ENCODE assay signal across 1 cellular context in genomic region chr6:88963139-88964090, GRCh38.
A peak's percentile ranks its signal among the peaks of the same experiment; 100 is the strongest.
TF ChIP-seq lines count a peak whose summit lies in the region.

Gene RNGTT, minus strand, starts transcription at chr6:88963618. Its CDS starts 209 bp downstream, at chr6:88963409.

TF ChIP-seq in HepG2, 621 proteins besides CTCF, POLR2A, EP300 and RAD21 (continued from another document and continues in another):
- peak; percentile 55; the same call in 1 of the 2 replicates for TF ChIP-seq NRL (CRISPR knock-in tag; IDR thresholded peaks at IDR 0.05; ENCODE audit: borderline replicate concordance)
- no peak for TF ChIP-seq ZBTB1 (CRISPR knock-in tag; IDR thresholded peaks at IDR 0.05; ENCODE audit: borderline replicate concordance)
- TF ChIP-seq ZNF720 (CRISPR knock-in tag; IDR thresholded peaks at IDR 0.05): no peak
- TF ChIP-seq SP1 (IDR thresholded peaks at IDR 0.05): no peak
- TF ChIP-seq SP1 (CRISPR knock-in tag; IDR thresholded peaks at IDR 0.05): peak; percentile 91
- 0 out of 2 replicates have a peak, but pooled peaks have one; percentile 46 for TF ChIP-seq E2F1 (CRISPR knock-in tag; IDR thresholded peaks at IDR 0.05)
- TF ChIP-seq HMGXB3 (CRISPR knock-in tag; IDR thresholded peaks at IDR 0.05; ENCODE audit: borderline replicate concordance): 0 out of 2 replicates have a peak, but pooled peaks have one; percentile 16
- TF ChIP-seq KDM5B (CRISPR knock-in tag; IDR thresholded peaks at IDR 0.05; ENCODE audit: borderline replicate concordance): peak; percentile 84; the same call in 1 of the 2 replicates
- no peak for TF ChIP-seq SCMH1 (CRISPR knock-in tag; IDR thresholded peaks at IDR 0.05; ENCODE audit: borderline replicate concordance)
- TF ChIP-seq ZNF512B (CRISPR knock-in tag; IDR thresholded peaks at IDR 0.05; ENCODE audit: borderline replicate concordance): no peak
- TF ChIP-seq, protein P1, sequence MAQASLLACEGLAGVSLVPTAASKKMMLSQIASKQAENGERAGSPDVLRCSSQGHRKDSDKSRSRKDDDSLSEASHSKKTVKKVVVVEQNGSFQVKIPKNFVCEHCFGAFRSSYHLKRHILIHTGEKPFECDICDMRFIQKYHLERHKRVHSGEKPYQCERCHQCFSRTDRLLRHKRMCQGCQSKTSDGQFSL (CRISPR knock-in tag; IDR thresholded peaks at IDR 0.05): no peak
- TF ChIP-seq IRX3 (CRISPR knock-in tag; IDR thresholded peaks at IDR 0.05; ENCODE audit: borderline replicate concordance, low read depth): no peak
- TF ChIP-seq ZKSCAN1 (IDR thresholded peaks at IDR 0.05; ENCODE audit: low read length): no peak
- TF ChIP-seq RNF2 (conservative IDR thresholded peaks at IDR 0.05; ENCODE audit: low read depth): no peak
- TF ChIP-seq ZNF180 (CRISPR knock-in tag; IDR thresholded peaks at IDR 0.05; ENCODE audit: borderline replicate concordance, low read depth): peak; percentile 85; the same call in 1 of the 2 replicates
- no peak for TF ChIP-seq EZH2 (conservative IDR thresholded peaks at IDR 0.05; ENCODE audit: low read depth, low read length)
- peak; percentile 86; the same call in 1 of the 2 replicates for TF ChIP-seq ZFP36L1 (CRISPR knock-in tag; IDR thresholded peaks at IDR 0.05)
- TF ChIP-seq NFAT5 (CRISPR knock-in tag; IDR thresholded peaks at IDR 0.05): no peak
- no peak for TF ChIP-seq MXD3 (CRISPR knock-in tag; IDR thresholded peaks at IDR 0.05)
- no peak for TF ChIP-seq TEAD2 (CRISPR knock-in tag; IDR thresholded peaks at IDR 0.05)
- TF ChIP-seq CREM (IDR thresholded peaks at IDR 0.05): peak; percentile 55; the same call in 1 of the 2 replicates
- no peak for TF ChIP-seq CREM (CRISPR knock-in tag; IDR thresholded peaks at IDR 0.05)
- TF ChIP-seq CHCHD3 (CRISPR knock-in tag; IDR thresholded peaks at IDR 0.05): no peak
- TF ChIP-seq ZNF17 (CRISPR knock-in tag; IDR thresholded peaks at IDR 0.05): no peak
- TF ChIP-seq ZNF619 (CRISPR knock-in tag; IDR thresholded peaks at IDR 0.05): peak; percentile 76; the same call in 1 of the 2 replicates
- no peak for TF ChIP-seq LCORL (IDR thresholded peaks at IDR 0.05)
- peak; percentile 67 for TF ChIP-seq LCORL (CRISPR knock-in tag; IDR thresholded peaks at IDR 0.05)
- peak; percentile 68; the same call in 1 of the 2 replicates for TF ChIP-seq PHF21A (CRISPR knock-in tag; IDR thresholded peaks at IDR 0.05)
- 0 out of 2 replicates have a peak, but pooled peaks have one; percentile 6 for TF ChIP-seq ZNF614 (CRISPR knock-in tag; IDR thresholded peaks at IDR 0.05; ENCODE audit: borderline replicate concordance)
- no peak for TF ChIP-seq NFE2L1 (CRISPR knock-in tag; IDR thresholded peaks at IDR 0.05; ENCODE audit: borderline replicate concordance)
- no peak for TF ChIP-seq ZNF569 (CRISPR knock-in tag; IDR thresholded peaks at IDR 0.05; ENCODE audit: borderline replicate concordance)
- no peak for TF ChIP-seq ZNF468 (CRISPR knock-in tag; IDR thresholded peaks at IDR 0.05)
- TF ChIP-seq NFATC3 (CRISPR knock-in tag; IDR thresholded peaks at IDR 0.05): no peak
- no peak for TF ChIP-seq NR1H2 (CRISPR knock-in tag; IDR thresholded peaks at IDR 0.05; ENCODE audit: borderline replicate concordance, low read depth)
- peak; percentile 92 for TF ChIP-seq ZNF143 (CRISPR knock-in tag; IDR thresholded peaks at IDR 0.05)
- TF ChIP-seq FOXM1 (CRISPR knock-in tag; IDR thresholded peaks at IDR 0.05): no peak
- TF ChIP-seq TEAD3 (CRISPR knock-in tag; optimal IDR thresholded peaks at IDR 0.05; ENCODE audit: borderline replicate concordance): peak; percentile 49
- no peak for TF ChIP-seq MTF1 (CRISPR knock-in tag; IDR thresholded peaks at IDR 0.05)
- TF ChIP-seq TERF1 (CRISPR knock-in tag; IDR thresholded peaks at IDR 0.05): no peak
- TF ChIP-seq, protein P2, sequence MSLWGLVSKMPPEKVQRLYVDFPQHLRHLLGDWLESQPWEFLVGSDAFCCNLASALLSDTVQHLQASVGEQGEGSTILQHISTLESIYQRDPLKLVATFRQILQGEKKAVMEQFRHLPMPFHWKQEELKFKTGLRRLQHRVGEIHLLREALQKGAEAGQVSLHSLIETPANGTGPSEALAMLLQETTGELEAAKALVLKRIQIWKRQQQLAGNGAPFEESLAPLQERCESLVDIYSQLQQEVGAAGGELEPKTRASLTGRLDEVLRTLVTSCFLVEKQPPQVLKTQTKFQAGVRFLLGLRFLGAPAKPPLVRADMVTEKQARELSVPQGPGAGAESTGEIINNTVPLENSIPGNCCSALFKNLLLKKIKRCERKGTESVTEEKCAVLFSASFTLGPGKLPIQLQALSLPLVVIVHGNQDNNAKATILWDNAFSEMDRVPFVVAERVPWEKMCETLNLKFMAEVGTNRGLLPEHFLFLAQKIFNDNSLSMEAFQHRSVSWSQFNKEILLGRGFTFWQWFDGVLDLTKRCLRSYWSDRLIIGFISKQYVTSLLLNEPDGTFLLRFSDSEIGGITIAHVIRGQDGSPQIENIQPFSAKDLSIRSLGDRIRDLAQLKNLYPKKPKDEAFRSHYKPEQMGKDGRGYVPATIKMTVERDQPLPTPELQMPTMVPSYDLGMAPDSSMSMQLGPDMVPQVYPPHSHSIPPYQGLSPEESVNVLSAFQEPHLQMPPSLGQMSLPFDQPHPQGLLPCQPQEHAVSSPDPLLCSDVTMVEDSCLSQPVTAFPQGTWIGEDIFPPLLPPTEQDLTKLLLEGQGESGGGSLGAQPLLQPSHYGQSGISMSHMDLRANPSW (CRISPR knock-in tag; IDR thresholded peaks at IDR 0.05; ENCODE audit: borderline replicate concordance): no peak
- TF ChIP-seq HMG20B (CRISPR knock-in tag; conservative IDR thresholded peaks at IDR 0.05): no peak
- TF ChIP-seq ARID2 (CRISPR knock-in tag; IDR thresholded peaks at IDR 0.05; ENCODE audit: borderline replicate concordance): peak; percentile 35; the same call in 1 of the 2 replicates
- no peak for TF ChIP-seq ZNF431 (CRISPR knock-in tag; IDR thresholded peaks at IDR 0.05; ENCODE audit: borderline replicate concordance, low read depth)
- 0 out of 2 replicates have a peak, but pooled peaks have one; percentile 20 for TF ChIP-seq ZNF44 (CRISPR knock-in tag; IDR thresholded peaks at IDR 0.05)
- peak; percentile 59; the same call in 1 of the 2 replicates for TF ChIP-seq HCFC1 (IDR thresholded peaks at IDR 0.05; ENCODE audit: low read depth, low read length)
- TF ChIP-seq ZNF207 (IDR thresholded peaks at IDR 0.05; ENCODE audit: borderline replicate concordance): no peak
- TF ChIP-seq RFXANK (CRISPR knock-in tag; IDR thresholded peaks at IDR 0.05): no peak
- no peak for TF ChIP-seq NR2F2 (IDR thresholded peaks at IDR 0.05; ENCODE audit: borderline replicate concordance, low read depth)
- TF ChIP-seq CENPBD1 (CRISPR knock-in tag; IDR thresholded peaks at IDR 0.05; ENCODE audit: borderline replicate concordance, low read depth): no peak
